Comparison of ENCODE assay signal across 27 cellular contexts in genomic region chr3:8642001-8642400, GRCh38. TPM values are rescaled to one million over a fixed set of nuclear protein-coding genes. Genes with fewer than 3 reads are reported as not detected.
"Had no signal": no experiment of that assay in that cellular context is flagged by ENCODE, and none has a peak within 500 bp of the region (broad histone marks: within the 10 kb centered on the region; RNA-seq: fewer than 3 reads in every experiment).

No MANE protein-coding gene starts in this region.

- H3K27ac ChIP-seq: stomach, suprapubic skin, testis, thoracic aorta, thyroid gland, tibial artery, tibial nerve, transverse colon, upper lobe of left lung, upper lobe of right lung, uterus, vagina had no signal

- H3K4me1 ChIP-seq: stomach, suprapubic skin, testis, thyroid gland, tibial artery, tibial nerve, transverse colon, upper lobe of left lung, upper lobe of right lung, uterus, vagina had no signal

- H3K9me3 ChIP-seq: stomach, suprapubic skin, testis, thoracic aorta, thyroid gland, tibial artery, tibial nerve, transverse colon, upper lobe of left lung, upper lobe of right lung, uterus, vagina had no signal

- H3K36me3 ChIP-seq: stomach, suprapubic skin, thoracic aorta, thyroid gland, tibial artery, tibial nerve, transverse colon, upper lobe of left lung, upper lobe of right lung, uterus, vagina had no signal

- H3K4me3 ChIP-seq: stomach, suprapubic skin, testis, thoracic aorta, thyroid gland, tibial artery, tibial nerve, transverse colon, upper lobe of left lung, upper lobe of right lung, uterus, vagina had no signal

- FAIRE-seq: urothelium cell line had no signal

- H3K27me3 ChIP-seq: stomach, testis, thyroid gland, tibial artery, tibial nerve, transverse colon, upper lobe of left lung, upper lobe of right lung, uterus, vagina had no signal

- DNase-seq: stimulated activated CD4-positive, alpha-beta T cell treated with anti-CD3 and anti-CD28 coated beads, Interleukin-2, amount 100 ng/mL, for 48 hours; stimulated activated CD4-positive, alpha-beta T cell treated with anti-CD3 and anti-CD28 coated beads, Interleukin-4, amount 100 ng/mL, for 1 hour; stimulated activated CD4-positive, alpha-beta T cell treated with anti-CD3 and anti-CD28 coated beads, Interleukin-4, amount 100 ng/mL, for 24 hours; stimulated activated CD4-positive, alpha-beta T cell treated with anti-CD3 and anti-CD28 coated beads, Interleukin-4, amount 100 ng/mL, for 4 hours; stimulated activated CD8-positive, alpha-beta memory T cell treated with anti-CD3 and anti-CD28 coated beads, Interleukin-4, amount 100 ng/mL, for 48 hours; stimulated activated naive B cell treated with anti-CD40 and anti-IgM and Interleukin-4, amounts not matched to agents 10 μg/mL and 1 μg/mL and 100 μg/mL, for 72 hours; stimulated activated naive CD4-positive, alpha-beta T cell; stimulated activated naive CD4-positive, alpha-beta T cell treated with Interleukin-2 at 50 U/mL for 16 hours; stimulated activated naive CD8-positive, alpha-beta T cell treated with anti-CD3 and anti-CD28 coated beads, Interleukin-15, amount 100 ng/mL, for 72 hours; stimulated activated naive CD8-positive, alpha-beta T cell treated with anti-CD3 and anti-CD28 coated beads, Interleukin-15, Interleukin-2, amounts not matched to agents 100 U/mL and 50 U/mL, for 24 hours; stomach; substantia nigra; testis; thyroid gland; transverse colon; trophoblast cell; upper lobe of left lung; upper lobe of right lung; uterus had no signal

- ATAC-seq: stimulated activated effector memory CD8-positive, alpha-beta T cell treated with anti-CD3 and anti-CD28 coated beads, Interleukin-12 subunit alpha, Interleukin-12 subunit beta, amount 100 ng/mL, for 72 hours; stimulated activated memory B cell treated with anti-CD40 and anti-IgM and Interleukin-4, amounts not matched to agents 10 μg/mL and 1 μg/mL and 100 μg/mL, for 72 hours; stimulated activated naive B cell treated with anti-CD40 and anti-IgM and Interleukin-4, amounts not matched to agents 10 μg/mL and 1 μg/mL and 100 μg/mL, for 72 hours; stimulated activated naive CD8-positive, alpha-beta T cell treated with anti-CD3 and anti-CD28 coated beads, Interleukin-15, amount 100 ng/mL, for 72 hours; stimulated activated naive CD8-positive, alpha-beta T cell treated with anti-CD3 and anti-CD28 coated beads, Interleukin-15, Interleukin-2, amounts not matched to agents 100 U/mL and 50 U/mL, for 24 hours; upper lobe of right lung had no signal

RNA-seq across cellular contexts. Expression of gene SSUH2, which starts 2.6 kb away (rescaled TPM):
- total RNA-seq: upper lobe of right lung, vagina had no signal
